Comparison of ENCODE assay signal across 1 cellular context in the genomic region with DNA sequence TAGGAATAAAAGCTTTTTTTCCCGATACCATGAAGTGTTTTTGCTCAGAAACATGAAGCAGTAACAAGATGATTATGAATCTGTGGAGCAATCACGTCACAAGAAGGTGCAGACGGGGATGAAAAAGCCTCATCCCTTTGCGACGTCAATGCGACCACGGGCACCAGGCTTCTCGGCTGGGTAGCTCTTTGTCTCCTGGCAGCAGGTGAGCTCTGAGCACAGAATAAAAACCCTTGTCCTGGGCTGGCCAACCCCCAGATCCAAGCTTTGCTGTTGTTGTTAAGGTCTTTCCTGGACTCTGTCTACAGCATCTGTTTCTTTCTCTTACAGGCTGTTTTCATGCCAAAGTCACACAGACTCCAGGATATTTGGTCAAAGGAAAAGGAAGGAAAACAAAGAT.
TF ChIP-seq lines count a peak whose summit lies in the region.

No MANE protein-coding gene starts in this region.

TF ChIP-seq in SK-N-SH treated with all-trans-retinoic acid at 6 μM for 48 hours, 23 proteins besides CTCF, POLR2A, EP300 and RAD21 (continued from another document):
- TF ChIP-seq, protein P1, sequence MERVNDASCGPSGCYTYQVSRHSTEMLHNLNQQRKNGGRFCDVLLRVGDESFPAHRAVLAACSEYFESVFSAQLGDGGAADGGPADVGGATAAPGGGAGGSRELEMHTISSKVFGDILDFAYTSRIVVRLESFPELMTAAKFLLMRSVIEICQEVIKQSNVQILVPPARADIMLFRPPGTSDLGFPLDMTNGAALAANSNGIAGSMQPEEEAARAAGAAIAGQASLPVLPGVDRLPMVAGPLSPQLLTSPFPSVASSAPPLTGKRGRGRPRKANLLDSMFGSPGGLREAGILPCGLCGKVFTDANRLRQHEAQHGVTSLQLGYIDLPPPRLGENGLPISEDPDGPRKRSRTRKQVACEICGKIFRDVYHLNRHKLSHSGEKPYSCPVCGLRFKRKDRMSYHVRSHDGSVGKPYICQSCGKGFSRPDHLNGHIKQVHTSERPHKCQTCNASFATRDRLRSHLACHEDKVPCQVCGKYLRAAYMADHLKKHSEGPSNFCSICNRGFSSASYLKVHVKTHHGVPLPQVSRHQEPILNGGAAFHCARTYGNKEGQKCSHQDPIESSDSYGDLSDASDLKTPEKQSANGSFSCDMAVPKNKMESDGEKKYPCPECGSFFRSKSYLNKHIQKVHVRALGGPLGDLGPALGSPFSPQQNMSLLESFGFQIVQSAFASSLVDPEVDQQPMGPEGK (CRISPR knock-in tag; IDR thresholded peaks at IDR 0.05; ENCODE audit: borderline replicate concordance) = no peak
TF ChIP-seq in SK-N-SH treated with all-trans-retinoic acid at 6 μM for 48 hours: peak in this region for 0.
